Comparison of ENCODE assay signal across 8 cellular contexts in genomic region chr10:30736685-30737232, GRCh38.
DNase-seq lines count a peak whose midpoint lies in the region; ATAC-seq, FAIRE-seq and TF ChIP-seq lines count a peak whose summit lies in the region.

No MANE protein-coding gene starts in this region.

- TF ChIP-seq EP300 in A549 (IDR thresholded peaks at IDR 0.05) (peak in 1 of 2 experiments; percentile 46; a peak in 1 of 5 replicates), ovary (IDR thresholded peaks at IDR 0.05) (no peak)

- TF ChIP-seq CTCF in A549 (IDR thresholded peaks at IDR 0.05) (no peak), heart left ventricle (IDR thresholded peaks at IDR 0.05) (no peak), upper lobe of right lung (IDR thresholded peaks at IDR 0.05) (no peak), ovary (IDR thresholded peaks at IDR 0.05) (no peak)

- DNase-seq in A549 (ENCODE audit: low read depth in 1 of 2, low spot score in 1 of 2) (peak; percentile 64 to 90), heart left ventricle (peak in 1 of 5 donors; percentile 57), upper lobe of right lung (no peak), ovary (no peak)
- DNase-seq in activated effector memory CD4-positive, alpha-beta T cell treated with anti-CD3 and anti-CD28 coated beads, Interleukin-2, amount 50 U/mL, for 16 hours = no peak

- H3K9me3 ChIP-seq in A549 (no peaks in the 10 kb centered on the region), heart left ventricle (peaks cover 0 to 3% (median 0%) of the 10 kb centered on the region in 12 donors), upper lobe of right lung (no peaks in the 10 kb centered on the region), ovary (no peaks in the 10 kb centered on the region)

- H3K27ac ChIP-seq in A549 (peak overlapping the region; percentile 31 to 78), heart left ventricle (peak overlapping the region in 1 of 12 donors; percentile 71), upper lobe of right lung (no peak overlapping the region), ovary (no peak overlapping the region)

- H3K4me1 ChIP-seq in A549 (peaks cover 14% of the 10 kb centered on the region), heart left ventricle (peaks cover 0 to 5% (median 0%) of the 10 kb centered on the region in 12 donors), upper lobe of right lung (no peaks in the 10 kb centered on the region), ovary (ENCODE audit: insufficient read depth) (no peaks in the 10 kb centered on the region)

- intact Hi-C loops in heart left ventricle (cut with DNase I) (loop anchor here in 1 of 10 donors (10.0 kb wide), 1 partner anchor 1068 kb away; no protein-coding TSS in a partner anchor), upper lobe of right lung (cut with DNase I) (no loop called here), ovary (cut with DNase I) (loop anchor here in 1 of 4 donors (5.0 kb wide), 1 partner anchor 1211 kb away; no protein-coding TSS in a partner anchor)

- no peak for TF ChIP-seq RAD21 in A549 (conservative IDR thresholded peaks at IDR 0.05 in 1 of 2, IDR thresholded peaks at IDR 0.05 in 1 of 2)

- peak; percentile 61 for FAIRE-seq in A549 (lab: Jason Lieb, UNC)

- H3K4me3 ChIP-seq in A549 (no peak overlapping the region), heart left ventricle (no peak overlapping the region), upper lobe of right lung (no peak overlapping the region), ovary (no peak overlapping the region)

- no peaks in the 10 kb centered on the region for H3K36me3 ChIP-seq in heart left ventricle
- H3K36me3 ChIP-seq in upper lobe of right lung = no peaks in the 10 kb centered on the region
- H3K36me3 ChIP-seq in ovary = no peaks in the 10 kb centered on the region

- POLR2A ChIA-PET in A549 (lab: Yijun Ruan, JAX) = interaction anchor here (0.5 to 1.2 kb wide), 6 partner anchors 9 to 1297 kb away, joined by 3 to 11 read pairs (median 4); no protein-coding TSS in a partner anchor

- ATAC-seq in A549 (peak; percentile 95), GM18907 (IDR thresholded peaks at IDR 0.05; ENCODE audit: unreplicated experiment) (peak; percentile 87), HG03066 (IDR thresholded peaks at IDR 0.05; ENCODE audit: low read depth, unreplicated experiment) (peak; percentile 77), SK-N-SH treated with all-trans-retinoic acid at 6 μM for 48 hours (peak; percentile 98), heart left ventricle (peak in 3 of 4 donors; percentile 79 to 91 (median 89)), upper lobe of right lung (no peak)

- H3K4me2 ChIP-seq in A549 = peak overlapping the region; percentile 15

- WGBS in A549 (ENCODE audit: missing lambda C conversion rate) = 22% methylated on average over 10 of the region's 10 CpGs
- WGBS in heart left ventricle, 4 donors = 43 to 50% (median 49%) methylated on average over 10 of the region's 10 CpGs
- 30 to 35% (median 32%) methylated on average over 10 of the region's 10 CpGs for WGBS in ovary, 3 donors

- CTCF ChIA-PET in A549 (lab: Yijun Ruan, JAX) = interaction anchor here (1.1 to 4.8 kb wide), 6 partner anchors 9 to 1072 kb away, joined by 3 to 34 read pairs (median 4); no protein-coding TSS in a partner anchor

- TF ChIP-seq POLR2A in A549 (IDR thresholded peaks at IDR 0.05; ENCODE audit: low read length) (no peak), heart left ventricle (IDR thresholded peaks at IDR 0.05) (no peak), ovary (IDR thresholded peaks at IDR 0.05) (no peak)

- H3K27me3 ChIP-seq in heart left ventricle (no peaks in the 10 kb centered on the region), upper lobe of right lung (no peaks in the 10 kb centered on the region), ovary (no peaks in the 10 kb centered on the region)

TF ChIP-seq in A549, 52 proteins besides CTCF, POLR2A, EP300 and RAD21:
- TF ChIP-seq CBX2 (IDR thresholded peaks at IDR 0.05; ENCODE audit: borderline replicate concordance, low read depth) (no peak), MAFK (IDR thresholded peaks at IDR 0.05; ENCODE audit: partially characterized antibody) (peak; percentile 76), FOSL2 (IDR thresholded peaks at IDR 0.05) (no peak), FOSL2 (CRISPR knock-in tag; IDR thresholded peaks at IDR 0.05) (peak; percentile 62), USF2 (IDR thresholded peaks at IDR 0.05) (0 out of 2 replicates have a peak, but pooled peaks have one; percentile 14), CEBPB (IDR thresholded peaks at IDR 0.05) (peak; percentile 14 to 29; a peak in 2 of 4 replicates), CBX8 (IDR thresholded peaks at IDR 0.05) (no peak), BHLHE40 (IDR thresholded peaks at IDR 0.05; ENCODE audit: low read depth, low read length) (peak; percentile 67), JUN (IDR thresholded peaks at IDR 0.05) (peak in 1 of 2 experiments; percentile 25; a peak in 1 of 5 replicates), NFE2L2 (conservative IDR thresholded peaks at IDR 0.05; ENCODE audit: low read length) (peak; percentile 25; the same call in 1 of the 2 replicates)

TF ChIP-seq in SK-N-SH treated with all-trans-retinoic acid at 6 μM for 48 hours, 23 proteins besides CTCF, POLR2A, EP300 and RAD21:
- no peak for TF ChIP-seq ZNF70 (CRISPR knock-in tag; IDR thresholded peaks at IDR 0.05)
- TF ChIP-seq TCF4 (CRISPR knock-in tag; IDR thresholded peaks at IDR 0.05; ENCODE audit: borderline replicate concordance) = no peak
- TF ChIP-seq ARNTL (CRISPR knock-in tag; IDR thresholded peaks at IDR 0.05; ENCODE audit: borderline replicate concordance, low read depth) = no peak
- TF ChIP-seq TOX (CRISPR knock-in tag; IDR thresholded peaks at IDR 0.05; ENCODE audit: borderline replicate concordance) = no peak
- no peak for TF ChIP-seq BACH2 (CRISPR knock-in tag; IDR thresholded peaks at IDR 0.05; ENCODE audit: borderline replicate concordance)
- no peak for TF ChIP-seq ZC3H10 (CRISPR knock-in tag; IDR thresholded peaks at IDR 0.05)
- no peak for TF ChIP-seq ZNF8 (CRISPR knock-in tag; IDR thresholded peaks at IDR 0.05)
- no peak for TF ChIP-seq PPARA (CRISPR knock-in tag; IDR thresholded peaks at IDR 0.05; ENCODE audit: borderline replicate concordance)
- TF ChIP-seq ZFP3 (CRISPR knock-in tag; IDR thresholded peaks at IDR 0.05) = no peak
- no peak for TF ChIP-seq OSR1 (CRISPR knock-in tag; IDR thresholded peaks at IDR 0.05)
- TF ChIP-seq ESRRG (CRISPR knock-in tag; IDR thresholded peaks at IDR 0.05) = no peak
- no peak for TF ChIP-seq POU6F1 (CRISPR knock-in tag; IDR thresholded peaks at IDR 0.05; ENCODE audit: borderline replicate concordance, low read depth)

Comparison
In these comparisons a context has a peak if more than half of its experiments do, and no peak if none do; other contexts are left out.
1. DNase-seq: peak in A549 (2 of 2); none in upper lobe of right lung (single experiment), ovary (0 of 5) and activated effector memory CD4-positive, alpha-beta T cell treated with anti-CD3 and anti-CD28 coated beads, Interleukin-2, amount 50 U/mL, for 16 hours (single experiment).
2. H3K27ac ChIP-seq: peak in A549 (2 of 2); none in upper lobe of right lung (single experiment) and ovary (0 of 2).